ENCODE assay signal across 8 cellular contexts in the genomic region with DNA sequence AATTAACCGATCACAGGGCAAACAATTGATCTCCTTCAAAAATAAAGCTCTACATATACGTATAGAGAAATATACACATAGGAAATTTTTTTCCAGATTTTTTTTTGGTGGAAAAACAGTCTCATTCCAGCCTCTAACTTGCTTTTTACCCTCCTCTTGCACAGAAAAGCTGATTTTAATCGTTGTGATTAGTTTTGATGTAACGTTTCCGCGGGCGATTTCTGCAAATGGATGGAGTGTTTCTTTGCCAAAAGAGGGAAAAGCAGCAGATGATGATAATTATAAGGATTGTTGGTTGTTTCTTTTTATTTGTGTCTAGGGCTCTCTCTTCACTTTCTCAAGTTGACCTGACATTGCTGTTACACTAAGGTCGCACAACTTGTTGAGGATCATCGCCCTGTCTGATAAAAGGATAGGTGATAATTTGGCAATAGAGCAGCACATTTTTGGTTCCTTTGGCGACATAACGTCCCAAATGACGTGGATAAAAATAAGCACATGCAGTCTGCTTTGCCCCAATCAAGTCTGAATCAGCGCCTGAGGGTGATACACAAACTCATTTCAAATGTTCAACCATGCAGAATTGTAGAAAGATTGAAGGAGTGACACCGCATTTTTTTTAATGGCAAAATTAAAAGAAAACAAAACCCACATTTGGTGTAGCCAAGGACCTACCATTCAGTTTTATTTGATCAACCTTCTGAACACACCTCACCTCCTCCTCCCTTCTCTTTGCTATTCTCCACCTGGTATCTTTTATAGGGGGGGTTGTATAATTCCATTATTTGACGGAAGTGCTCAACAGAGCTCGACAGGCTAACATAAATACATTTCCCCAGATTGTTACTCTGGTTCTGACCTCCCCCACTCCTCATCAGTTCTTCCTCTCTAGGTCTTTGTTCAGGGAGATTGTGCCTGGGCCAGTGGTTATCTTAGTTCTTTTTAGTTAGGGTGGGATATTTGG.
DNase-seq lines count a peak whose midpoint lies in the region; ATAC-seq, FAIRE-seq and TF ChIP-seq lines count a peak whose summit lies in the region.

No MANE protein-coding gene starts in this region.

- no peaks in the 10 kb centered on the region for H3K9me3 ChIP-seq in thoracic aorta

- H3K4me3 Mint-ChIP-seq in activated CD4-positive, alpha-beta T cell treated with anti-CD3 and anti-CD28 coated beads for 36 hours, result peak overlapping the region; percentile 69
- peak overlapping the region; percentile 63 for H3K4me3 Mint-ChIP-seq in activated T-helper 17 cell treated with anti-CD3 and anti-CD28 coated beads, Interleukin-2, amount 50 U/mL, for 72 hours

- H3K27me3 Mint-ChIP-seq in activated CD4-positive, alpha-beta T cell treated with anti-CD3 and anti-CD28 coated beads for 36 hours, result peaks cover 62% of the 10 kb centered on the region
- peaks cover 49% of the 10 kb centered on the region for H3K27me3 Mint-ChIP-seq in activated T-helper 17 cell treated with anti-CD3 and anti-CD28 coated beads, Interleukin-2, amount 50 U/mL, for 72 hours

- no peak for DNase-seq in activated CD4-positive, alpha-beta T cell treated with anti-CD3 and anti-CD28 coated beads for 36 hours
- DNase-seq in activated CD4-positive, alpha-beta T cell treated with anti-CD3 and anti-CD28 coated beads for 4 hours, result no peak
- DNase-seq in left kidney (ENCODE audit: low read depth, low spot score) (peak; percentile 49), thoracic aorta (ENCODE audit: low spot score) (no peak), GM19239 (ENCODE audit: insufficient read length, low spot score) (no peak), NOMO-1 (lab: John Stamatoyannopoulos, UW; ENCODE audit: unreplicated experiment in 2 of 2) (no peak)

- no peaks in the 10 kb centered on the region for H3K9me3 Mint-ChIP-seq in activated CD4-positive, alpha-beta T cell treated with anti-CD3 and anti-CD28 coated beads for 36 hours (ENCODE audit: low read depth)
- no peaks in the 10 kb centered on the region for H3K9me3 Mint-ChIP-seq in activated T-helper 17 cell treated with anti-CD3 and anti-CD28 coated beads, Interleukin-2, amount 50 U/mL, for 72 hours

- H3K27ac ChIP-seq in thoracic aorta, result peak overlapping the region in 1 of 2 donors; percentile 63

- no peak for TF ChIP-seq CTCF in thoracic aorta (IDR thresholded peaks at IDR 0.05)

- ATAC-seq in activated CD4-positive, alpha-beta T cell treated with anti-CD3 and anti-CD28 coated beads for 36 hours, result no peak
- no peak for ATAC-seq in activated T-helper 17 cell treated with anti-CD3 and anti-CD28 coated beads, Interleukin-2, amount 50 U/mL, for 72 hours (replicated peaks)
- ATAC-seq in thoracic aorta (ENCODE audit: insufficient number of reproducible peaks, low FRiP score, low read depth) (no peak), HG03280 (IDR thresholded peaks at IDR 0.05; ENCODE audit: unreplicated experiment) (no peak)

- intact Hi-C loops in activated CD4-positive, alpha-beta T cell treated with anti-CD3 and anti-CD28 coated beads for 36 hours (cut with DNase I, micrococcal nuclease), result loop anchor here (2.0 to 10.0 kb wide), 3 partner anchors 106 to 553 kb away; a partner anchor contains a TSS

- H3K27me3 ChIP-seq in thoracic aorta (replicated peaks; ENCODE audit: insufficient read depth), result no peaks in the 10 kb centered on the region

- H3K36me3 Mint-ChIP-seq in activated CD4-positive, alpha-beta T cell treated with anti-CD3 and anti-CD28 coated beads for 36 hours (ENCODE audit: low read depth), result no peaks in the 10 kb centered on the region
- H3K36me3 Mint-ChIP-seq in activated T-helper 17 cell treated with anti-CD3 and anti-CD28 coated beads, Interleukin-2, amount 50 U/mL, for 72 hours (ENCODE audit: low read depth), result peaks cover 7% of the 10 kb centered on the region

- FAIRE-seq in GM19239 (lab: Jason Lieb, UNC), result no peak

- H3K4me1 ChIP-seq in thoracic aorta (ENCODE audit: control insufficient read depth in 1 of 2, low read depth in 2 of 2), result peaks cover 2 to 23% of the 10 kb centered on the region in 2 donors

- POLR2A ChIA-PET in activated CD4-positive, alpha-beta T cell treated with anti-CD3 and anti-CD28 coated beads for 36 hours (lab: Charles Lee), result no interaction called here

- H3K4me1 Mint-ChIP-seq in activated CD4-positive, alpha-beta T cell treated with anti-CD3 and anti-CD28 coated beads for 36 hours, result peaks cover 12% of the 10 kb centered on the region
- peaks cover 5% of the 10 kb centered on the region for H3K4me1 Mint-ChIP-seq in activated T-helper 17 cell treated with anti-CD3 and anti-CD28 coated beads, Interleukin-2, amount 50 U/mL, for 72 hours

- no peak overlapping the region for H3K27ac Mint-ChIP-seq in activated CD4-positive, alpha-beta T cell treated with anti-CD3 and anti-CD28 coated beads for 36 hours
- no peak overlapping the region for H3K27ac Mint-ChIP-seq in activated T-helper 17 cell treated with anti-CD3 and anti-CD28 coated beads, Interleukin-2, amount 50 U/mL, for 72 hours

- H3K4me3 ChIP-seq in thoracic aorta, result peak overlapping the region; percentile 89

- no peaks in the 10 kb centered on the region for H3K36me3 ChIP-seq in thoracic aorta

- CTCF ChIA-PET in activated CD4-positive, alpha-beta T cell treated with anti-CD3 and anti-CD28 coated beads for 36 hours (lab: Charles Lee), result interaction anchor here (0.7 to 0.9 kb wide), 2 partner anchors 11 to 182 kb away, joined by 3 to 4 read pairs; no protein-coding TSS in a partner anchor
